ENCODE assay signal across 1 cellular context in the genomic region with DNA sequence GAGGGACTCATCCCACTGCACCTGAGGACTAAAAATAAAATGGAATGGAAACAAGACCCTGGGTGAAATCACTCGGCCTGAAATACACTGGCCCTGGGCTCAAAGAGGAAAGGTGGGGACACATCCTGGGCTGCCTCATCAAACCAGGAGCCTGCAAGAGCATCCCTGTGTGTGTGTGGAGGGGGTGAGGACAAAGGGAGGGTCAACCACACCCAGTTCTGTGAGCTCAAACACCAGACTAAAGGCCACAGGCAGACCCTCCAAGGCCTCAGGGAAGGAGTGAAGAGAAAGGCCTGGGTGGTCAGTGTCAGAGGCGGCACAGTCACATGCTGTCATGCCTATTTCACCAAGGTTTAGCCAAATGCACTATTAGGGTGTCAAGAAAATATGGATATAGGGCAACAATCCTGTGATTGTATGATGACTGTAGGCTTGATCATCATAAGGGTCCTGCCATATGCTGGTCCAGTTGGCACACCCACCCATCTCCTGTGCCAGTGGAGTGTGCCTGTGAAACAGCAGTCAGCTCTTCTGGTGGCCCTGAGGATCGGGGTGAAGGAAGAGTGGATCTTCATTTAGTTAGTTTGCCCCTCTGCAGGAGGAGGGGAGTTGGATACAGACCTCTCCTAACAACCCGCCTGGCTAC.
TF ChIP-seq lines count a peak whose summit lies in the region.

No MANE protein-coding gene starts in this region.

TF ChIP-seq in GM23338, 12 proteins besides CTCF, POLR2A, EP300 and RAD21:
- TF ChIP-seq JUNB (IDR thresholded peaks at IDR 0.05; ENCODE audit: unreplicated experiment) (no peak), CREB1 (CRISPR knock-in tag; IDR thresholded peaks at IDR 0.05; ENCODE audit: low read depth) (no peak)
